15 cellular contexts compared by ENCODE assay signal in the genomic region with DNA sequence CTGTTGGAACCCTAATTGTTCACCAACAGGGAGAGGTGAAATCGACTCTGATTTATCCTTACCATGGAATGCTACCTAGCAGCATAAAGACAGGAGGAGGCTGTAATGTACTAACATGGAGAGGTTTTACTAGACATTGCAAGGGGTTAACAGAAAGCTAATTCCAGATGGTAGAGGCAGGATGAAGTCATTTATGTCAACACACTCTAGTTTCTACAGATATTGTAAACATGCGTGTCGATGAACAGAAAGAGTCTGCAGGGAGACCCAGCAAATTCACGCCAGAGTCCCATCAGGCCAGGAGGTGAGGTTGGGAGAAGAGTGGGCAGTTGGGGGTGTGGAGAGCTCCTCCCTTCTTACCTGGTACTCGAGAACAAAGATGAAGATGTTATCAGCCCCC. TPM values are rescaled to one million over a fixed set of nuclear protein-coding genes. Genes with fewer than 3 reads are reported as not detected.
DNase-seq lines count a peak whose midpoint lies in the region; ATAC-seq and TF ChIP-seq lines count a peak whose summit lies in the region.
"Had no signal": no experiment of that assay in that cellular context is flagged by ENCODE, and none has a peak within 500 bp of the region (broad histone marks: within the 10 kb centered on the region; RNA-seq: fewer than 3 reads in every experiment).

No MANE protein-coding gene starts in this region.

- DNase-seq in DMS153 treated with DMSO at 0.1 percent for 48 hours (lab: John Stamatoyannopoulos, UW; ENCODE audit: unreplicated experiment) (peak; percentile 36), NCI-H1694 (lab: John Stamatoyannopoulos, UW) (peak; percentile 80), choroid plexus epithelial cell (ENCODE audit: low read depth) (peak; percentile 44), osteoblast (ENCODE audit: insufficient read length, low spot score, missing footprints) (peak; percentile 61), nucleus accumbens (lab: John Stamatoyannopoulos, UW) (no peak), MM.1S (no peak), lower lobe of right lung (no peak)
- DNase-seq: heart right ventricle, small intestine had no signal

- H3K79me2 ChIP-seq in osteoblast (ENCODE audit: insufficient read depth, low read length) (no peaks in the 10 kb centered on the region), MM.1S (ENCODE audit: low read length) (no peaks in the 10 kb centered on the region)

- no peaks in the 10 kb centered on the region for H3K9me2 ChIP-seq in MM.1S (replicated peaks; ENCODE audit: insufficient read depth, low read length)

- H3K4me3 ChIP-seq in choroid plexus epithelial cell (ENCODE audit: low read depth, low read length) (no peak overlapping the region), osteoblast (ENCODE audit: insufficient read depth, low read length) (no peak overlapping the region), MM.1S (ENCODE audit: low read length) (no peak overlapping the region), lower lobe of right lung (no peak overlapping the region)
- H3K4me3 ChIP-seq: coronary artery, heart right ventricle, PC-9, thyroid gland had no signal

- H3K9me3 ChIP-seq in osteoblast (ENCODE audit: low read depth, low read length): no peaks in the 10 kb centered on the region
- no peaks in the 10 kb centered on the region for H3K9me3 ChIP-seq in MM.1S (replicated peaks; ENCODE audit: insufficient read depth, low read length)
- H3K9me3 ChIP-seq in lower lobe of right lung: no peaks in the 10 kb centered on the region
- H3K9me3 ChIP-seq: BE2C, heart right ventricle, thyroid gland had no signal

- no peak overlapping the region for H3K27ac ChIP-seq in osteoblast (ENCODE audit: low read depth, low read length)
- no peak overlapping the region for H3K27ac ChIP-seq in MM.1S (ENCODE audit: low read length)
- no peak overlapping the region for H3K27ac ChIP-seq in lower lobe of right lung
- H3K27ac ChIP-seq: coronary artery, heart right ventricle, PC-9, thyroid gland, VCaP had no signal

- H2AFZ ChIP-seq in osteoblast (ENCODE audit: low read length) (peak overlapping the region; percentile 47), MM.1S (ENCODE audit: low read length) (no peak overlapping the region)
- H2AFZ ChIP-seq: PC-9 had no signal

- no peak for ATAC-seq in lower lobe of right lung

- TF ChIP-seq CTCF in choroid plexus epithelial cell (conservative IDR thresholded peaks at IDR 0.05; ENCODE audit: low read depth, low read length) (no peak), osteoblast (IDR thresholded peaks at IDR 0.05; ENCODE audit: extremely low read depth, low read depth, low read length) (no peak), MM.1S (IDR thresholded peaks at IDR 0.05; ENCODE audit: low read length) (no peak), lower lobe of right lung (IDR thresholded peaks at IDR 0.05) (no peak)

- H3K4me1 ChIP-seq in osteoblast (ENCODE audit: insufficient read depth, low read length) (no peaks in the 10 kb centered on the region), MM.1S (ENCODE audit: low read length) (no peaks in the 10 kb centered on the region), lower lobe of right lung (no peaks in the 10 kb centered on the region)
- H3K4me1 ChIP-seq: BE2C, heart right ventricle, thyroid gland had no signal

- no peaks in the 10 kb centered on the region for H3K27me3 ChIP-seq in osteoblast (ENCODE audit: insufficient read depth, low read length)
- H3K27me3 ChIP-seq in MM.1S (replicated peaks; ENCODE audit: insufficient read depth, low read length): no peaks in the 10 kb centered on the region
- H3K27me3 ChIP-seq in lower lobe of right lung (ENCODE audit: low read depth): no peaks in the 10 kb centered on the region
- H3K27me3 ChIP-seq: BE2C, heart right ventricle, thyroid gland had no signal

- H3F3A ChIP-seq in MM.1S (ENCODE audit: insufficient read depth, low read length): no peaks in the 10 kb centered on the region

- H3K4me2 ChIP-seq in osteoblast (ENCODE audit: insufficient read depth, low read length): no peak overlapping the region
- no peak overlapping the region for H3K4me2 ChIP-seq in MM.1S (ENCODE audit: low read depth, low read length)
- H3K4me2 ChIP-seq: PC-9 had no signal

- no peaks in the 10 kb centered on the region for H3K36me3 ChIP-seq in osteoblast (ENCODE audit: insufficient read depth, low read length)
- H3K36me3 ChIP-seq in MM.1S (replicated peaks; ENCODE audit: insufficient read depth, low read length): no peaks in the 10 kb centered on the region
- H3K36me3 ChIP-seq in lower lobe of right lung: no peaks in the 10 kb centered on the region
- H3K36me3 ChIP-seq: BE2C, heart right ventricle, thyroid gland had no signal

- intact Hi-C loops in lower lobe of right lung (cut with DNase I): no loop called here

- H4K20me1 ChIP-seq in osteoblast (ENCODE audit: insufficient read depth, low read length): peaks cover 3% of the 10 kb centered on the region
- no peaks in the 10 kb centered on the region for H4K20me1 ChIP-seq in MM.1S (ENCODE audit: insufficient read depth, low read length)

- no peak overlapping the region for H3K9ac ChIP-seq in MM.1S (ENCODE audit: low read length)

RNA-seq across cellular contexts. Expression of a gene that starts 7.0 kb away (rescaled TPM):
- total RNA-seq in osteoblast (not detected in 2 replicates), lower lobe of right lung (0.21 TPM)
- total RNA-seq: SK-MEL-5, thyroid gland had no signal

RNA-seq across cellular contexts. Expression of a gene that starts 39.6 kb away (rescaled TPM):
- total RNA-seq in osteoblast (34.7 and 38.9 TPM in 2 replicates), lower lobe of right lung (45.8 TPM)

RNA-seq across cellular contexts. Expression of a gene that starts 43.6 kb away (rescaled TPM):
- total RNA-seq in osteoblast: 44.2 and 54.3 TPM in 2 replicates
- 87.6 TPM for total RNA-seq in lower lobe of right lung

RNA-seq across cellular contexts. Expression of a gene that starts 47.9 kb away (rescaled TPM):
- total RNA-seq in osteoblast: 84.3 and 90.1 TPM in 2 replicates
- total RNA-seq in lower lobe of right lung: 71.9 TPM

Comparison
In these comparisons a context has a peak if more than half of its experiments do, and no peak if none do; other contexts are left out.
1. DNase-seq: peak in DMS153 treated with DMSO at 0.1 percent for 48 hours (single experiment), NCI-H1694 (single experiment), choroid plexus epithelial cell (single experiment) and osteoblast (single experiment); none in nucleus accumbens (0 of 56), MM.1S (single experiment) and lower lobe of right lung (single experiment).